In the genomic region with DNA sequence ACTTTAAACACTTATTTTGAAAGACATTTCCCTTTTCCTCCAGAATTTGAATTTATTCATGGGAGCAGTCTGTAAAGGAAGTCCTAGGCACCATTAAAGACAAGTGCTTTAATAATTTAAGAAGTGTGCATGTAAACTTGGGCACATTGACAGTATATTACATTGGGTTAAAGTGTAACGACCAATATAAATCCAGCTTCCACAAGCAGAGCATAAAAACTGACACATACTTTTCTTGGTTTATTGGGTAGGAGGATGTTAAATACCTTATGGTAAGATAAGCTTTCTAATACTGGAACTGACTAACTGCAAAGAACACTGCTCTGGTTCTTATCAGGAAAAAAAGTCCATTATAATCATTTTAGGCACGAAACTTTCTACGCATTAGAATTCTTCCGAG, we compare ENCODE assay signal across 1 cellular context.
TF ChIP-seq lines count a peak whose summit lies in the region.

No MANE protein-coding gene starts in this region.

TF ChIP-seq in HCT116, 20 proteins besides CTCF, POLR2A, EP300 and RAD21 (continued from another document):
- TF ChIP-seq YY1 (IDR thresholded peaks at IDR 0.05; ENCODE audit: extremely low read depth, insufficient replicate concordance, low read depth, low read length) (no peak), EGR1 (IDR thresholded peaks at IDR 0.05; ENCODE audit: low read depth) (no peak)
- TF ChIP-seq, protein P1, sequence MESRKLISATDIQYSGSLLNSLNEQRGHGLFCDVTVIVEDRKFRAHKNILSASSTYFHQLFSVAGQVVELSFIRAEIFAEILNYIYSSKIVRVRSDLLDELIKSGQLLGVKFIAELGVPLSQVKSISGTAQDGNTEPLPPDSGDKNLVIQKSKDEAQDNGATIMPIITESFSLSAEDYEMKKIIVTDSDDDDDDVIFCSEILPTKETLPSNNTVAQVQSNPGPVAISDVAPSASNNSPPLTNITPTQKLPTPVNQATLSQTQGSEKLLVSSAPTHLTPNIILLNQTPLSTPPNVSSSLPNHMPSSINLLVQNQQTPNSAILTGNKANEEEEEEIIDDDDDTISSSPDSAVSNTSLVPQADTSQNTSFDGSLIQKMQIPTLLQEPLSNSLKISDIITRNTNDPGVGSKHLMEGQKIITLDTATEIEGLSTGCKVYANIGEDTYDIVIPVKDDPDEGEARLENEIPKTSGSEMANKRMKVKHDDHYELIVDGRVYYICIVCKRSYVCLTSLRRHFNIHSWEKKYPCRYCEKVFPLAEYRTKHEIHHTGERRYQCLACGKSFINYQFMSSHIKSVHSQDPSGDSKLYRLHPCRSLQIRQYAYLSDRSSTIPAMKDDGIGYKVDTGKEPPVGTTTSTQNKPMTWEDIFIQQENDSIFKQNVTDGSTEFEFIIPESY (IDR thresholded peaks at IDR 0.05; ENCODE audit: extremely low read depth, insufficient replicate concordance, low read length): no peak
- TF ChIP-seq, protein P2, sequence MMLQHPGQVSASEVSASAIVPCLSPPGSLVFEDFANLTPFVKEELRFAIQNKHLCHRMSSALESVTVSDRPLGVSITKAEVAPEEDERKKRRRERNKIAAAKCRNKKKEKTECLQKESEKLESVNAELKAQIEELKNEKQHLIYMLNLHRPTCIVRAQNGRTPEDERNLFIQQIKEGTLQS (IDR thresholded peaks at IDR 0.05): no peak
TF ChIP-seq in HCT116: peak in this region for 0.
